In genomic region chr15:68583936-68584703, GRCh38 we compare ENCODE assay signal across 18 cellular contexts. TPM values are rescaled to one million over a fixed set of nuclear protein-coding genes. Genes with fewer than 3 reads are reported as not detected.
DNase-seq lines count a peak whose midpoint lies in the region; ATAC-seq and TF ChIP-seq lines count a peak whose summit lies in the region.
"Had no signal": no experiment of that assay in that cellular context is flagged by ENCODE, and none has a peak within 500 bp of the region (broad histone marks: within the 10 kb centered on the region; RNA-seq: fewer than 3 reads in every experiment).

No MANE protein-coding gene starts in this region.

- H3K14ac ChIP-seq in neuronal stem cell (ENCODE audit: low read length) = no peak overlapping the region

- H3K27me3 ChIP-seq in neuronal stem cell (ENCODE audit: control insufficient read depth in 3 of 3, insufficient read depth in 3 of 3, low read depth in 1 of 3, low read length in 3 of 3) (no peaks in the 10 kb centered on the region), tibial artery (no peaks in the 10 kb centered on the region)

- no peak overlapping the region for H2BK5ac ChIP-seq in neuronal stem cell (ENCODE audit: low read length)

- peak; percentile 15 for DNase-seq in NCI-H1105 (lab: John Stamatoyannopoulos, UW)
- DNase-seq in NCI-H1105 treated with DMSO at 0.1 percent for 48 hours (lab: John Stamatoyannopoulos, UW) = no peak
- no peak for DNase-seq in coronary artery (ENCODE audit: low spot score)
- no peak for DNase-seq in neuronal stem cell (ENCODE audit: low spot score)
- DNase-seq in tibial artery = peak in 1 of 2 donors; percentile 68
- no peak for DNase-seq in NCI-H128 (lab: John Stamatoyannopoulos, UW; ENCODE audit: unreplicated experiment)
- DNase-seq: activated naive CD8-positive, alpha-beta T cell treated with anti-CD3 and anti-CD28 coated beads, Interleukin-2, amount 50 U/mL, for 24 hours; central memory CD4-positive, alpha-beta T cell; effector memory CD4-positive, alpha-beta T cell; GDM1; KG1; midbrain; T-helper 9 cell had no signal

- no CpG with 5 or more reads among the region's 12 CpGs for WGBS in neuronal stem cell (ENCODE audit: extremely low coverage in 2 of 2, insufficient read length in 2 of 2, insufficient replicate concordance in 1 of 2), 2 donors

- H3K23ac ChIP-seq in neuronal stem cell (ENCODE audit: low read depth, low read length, poor library complexity) = peak overlapping the region; percentile 19

- H3K36me3 ChIP-seq in neuronal stem cell (replicated peaks in 1 of 2; ENCODE audit: control insufficient read depth in 2 of 2, insufficient read depth in 2 of 2, low read length in 2 of 2) (no peaks in the 10 kb centered on the region), tibial artery (no peaks in the 10 kb centered on the region)

- H2BK120ac ChIP-seq in neuronal stem cell (ENCODE audit: low read depth, low read length) = no peak overlapping the region

- no peak overlapping the region for H3K4me3 ChIP-seq in coronary artery
- no peak overlapping the region for H3K4me3 ChIP-seq in neuronal stem cell (ENCODE audit: low read length in 2 of 2)
- H3K4me3 ChIP-seq in tibial artery = no peak overlapping the region

- no peak overlapping the region for H4K8ac ChIP-seq in neuronal stem cell (ENCODE audit: low read depth, low read length)

- H2AK5ac ChIP-seq in neuronal stem cell (ENCODE audit: low read depth, low read length) = peak overlapping the region; percentile 16

- TF ChIP-seq CTCF in coronary artery (IDR thresholded peaks at IDR 0.05) (no peak), tibial artery (IDR thresholded peaks at IDR 0.05) (no peak)

- intact Hi-C loops in tibial artery (cut with DNase I; ENCODE audit: low total_unique reads) = no loop called here

- H2AFZ ChIP-seq in neuronal stem cell (ENCODE audit: low read length) = no peak overlapping the region

- peaks cover 14 to 26% of the 10 kb centered on the region in 2 donors for H3K4me1 ChIP-seq in neuronal stem cell (ENCODE audit: control insufficient read depth in 2 of 2, insufficient read depth in 1 of 2, low read depth in 1 of 2, low read length in 2 of 2)
- H3K4me1 ChIP-seq in tibial artery = peaks cover 0 to 31% (median 10%) of the 10 kb centered on the region in 4 donors

- H3K9me3 ChIP-seq in neuronal stem cell (replicated peaks in 1 of 2; ENCODE audit: control insufficient read depth in 2 of 2, insufficient read depth in 1 of 2, low read depth in 1 of 2, low read length in 2 of 2) (no peaks in the 10 kb centered on the region), tibial artery (no peaks in the 10 kb centered on the region)

- peak overlapping the region; percentile 26 for H2BK12ac ChIP-seq in neuronal stem cell (ENCODE audit: low read length)

- peak overlapping the region; percentile 45 for H3K18ac ChIP-seq in neuronal stem cell (ENCODE audit: low read length)

- H3K27ac ChIP-seq in coronary artery (peak overlapping the region; percentile 57 to 58), neuronal stem cell (replicated peaks; ENCODE audit: low read length) (no peak overlapping the region), tibial artery (peak overlapping the region; percentile 45 to 47)
- H3K27ac ChIP-seq: 22Rv1 had no signal

- peak overlapping the region; percentile 59 for H2BK15ac ChIP-seq in neuronal stem cell (ENCODE audit: low read length)

- no peak for ATAC-seq in HG02884 (IDR thresholded peaks at IDR 0.05; ENCODE audit: unreplicated experiment)
- ATAC-seq in HG03135 (IDR thresholded peaks at IDR 0.05; ENCODE audit: unreplicated experiment) = no peak
- ATAC-seq: activated CD4-positive, CD25-positive, alpha-beta regulatory T cell treated with anti-CD3 and anti-CD28 coated beads, Interleukin-2, amount 50 U/mL, for 24 hours; activated naive CD8-positive, alpha-beta T cell treated with anti-CD3 and anti-CD28 coated beads, Interleukin-2, amount 50 U/mL, for 24 hours; Panc1 had no signal

- H3K79me1 ChIP-seq in neuronal stem cell (ENCODE audit: low read depth, low read length) = no peaks in the 10 kb centered on the region

- no peak overlapping the region for H3K9ac ChIP-seq in neuronal stem cell (ENCODE audit: low read depth, low read length, poor library complexity)

- H3K4ac ChIP-seq in neuronal stem cell (ENCODE audit: low read length) = no peak overlapping the region

- H4K91ac ChIP-seq in neuronal stem cell (ENCODE audit: low read depth, low read length, poor library complexity) = no peak overlapping the region

- H3K4me2 ChIP-seq in neuronal stem cell (ENCODE audit: insufficient read depth, low read length, poor library complexity, severe bottlenecking) = no peak overlapping the region

RNA-seq across cellular contexts. Expression of gene CORO2B, which starts 5.3 kb away (rescaled TPM):
- 6.9 TPM for polyA plus RNA-seq in neuronal stem cell (2013, experiment 1 of 2)
- 6.8 TPM for polyA plus RNA-seq in neuronal stem cell (2013, experiment 2 of 2)
